ENCODE assay signal across 15 cellular contexts in the genomic region with DNA sequence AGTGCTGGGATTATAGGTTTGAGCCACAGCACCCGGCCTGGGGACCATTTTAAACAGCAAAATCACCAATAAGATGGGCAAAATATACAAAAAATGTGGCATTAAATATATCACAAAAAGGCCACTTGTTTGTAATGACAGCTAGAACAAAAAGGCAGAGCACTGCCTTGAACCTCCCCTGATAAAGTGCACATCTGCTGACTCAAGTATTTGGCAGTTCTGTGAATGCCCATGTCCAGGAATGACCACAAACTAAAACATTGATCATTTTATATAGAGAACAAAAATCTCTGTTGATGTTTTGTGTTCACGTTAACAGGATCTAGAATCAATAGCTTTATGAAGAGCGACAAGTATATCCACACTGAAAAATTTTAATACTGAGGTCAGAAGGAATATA. TPM values are rescaled to one million over a fixed set of nuclear protein-coding genes. Genes with fewer than 3 reads are reported as not detected.
A peak's percentile ranks its signal among the peaks of the same experiment; 100 is the strongest.
DNase-seq lines count a peak whose midpoint lies in the region; ATAC-seq, FAIRE-seq and TF ChIP-seq lines count a peak whose summit lies in the region.
"Had no signal": no experiment of that assay in that cellular context is flagged by ENCODE, and none has a peak within 500 bp of the region (broad histone marks: within the 10 kb centered on the region; RNA-seq: fewer than 3 reads in every experiment).

No MANE protein-coding gene starts in this region.

- TF ChIP-seq POLR2A in H54 (IDR thresholded peaks at IDR 0.05; ENCODE audit: low read depth, low read length): no peak

- peak; percentile 5 for DNase-seq in AG08395 (ENCODE audit: low spot score)
- DNase-seq in H54 (ENCODE audit: insufficient read length, low spot score): no peak
- DNase-seq in astrocyte of the hippocampus (ENCODE audit: low read depth, low spot score): peak; percentile 29
- no peak for DNase-seq in left lobe of liver (ENCODE audit: low spot score)
- no peak for DNase-seq in NCI-H2029 (lab: John Stamatoyannopoulos, UW)
- DNase-seq in upper lobe of right lung: no peak
- no peak for DNase-seq in dedifferentiated amniotic fluid mesenchymal stem cell (ENCODE audit: extremely low spot score)
- DNase-seq: ACHN, DMS 273 treated with DMSO at 0.1 percent for 48 hours, H7, MV-4-11, NCI-H146, NCI-H345, NCI-H526 treated with DMSO at 0.1 percent for 48 hours, OCI-M1 had no signal

- no peaks in the 10 kb centered on the region for H3K9me3 ChIP-seq in upper lobe of right lung

- peaks cover 8% of the 10 kb centered on the region for H3K4me1 ChIP-seq in upper lobe of right lung

- H3K27ac ChIP-seq in upper lobe of right lung: no peak overlapping the region

- H3K27me3 ChIP-seq in upper lobe of right lung: no peaks in the 10 kb centered on the region

- H3K36me3 ChIP-seq in upper lobe of right lung: peaks cover 15% of the 10 kb centered on the region

- intact Hi-C loops in upper lobe of right lung (cut with DNase I): no loop called here

- no peak for TF ChIP-seq CTCF in upper lobe of right lung (IDR thresholded peaks at IDR 0.05)

- FAIRE-seq in H54 (lab: Jason Lieb, UNC): peak; percentile 76

- ATAC-seq in left lobe of liver: peak; percentile 62
- ATAC-seq in upper lobe of right lung: no peak

- H3K4me3 ChIP-seq in upper lobe of right lung: no peak overlapping the region

RNA-seq across cellular contexts. Expression of gene HERC4, which starts 21.5 kb away (rescaled TPM):
- 21.5 TPM for total RNA-seq in left lobe of liver
- total RNA-seq in upper lobe of right lung: 55.1 TPM

RNA-seq across cellular contexts. Expression of gene MYPN, which starts 55.7 kb away (rescaled TPM):
- total RNA-seq in left lobe of liver (not detected), upper lobe of right lung (not detected)
- total RNA-seq: H7 had no signal

Comparison
In these comparisons a context has a peak if more than half of its experiments do, and no peak if none do; other contexts are left out.
1. DNase-seq: peak in AG08395 (single experiment) and astrocyte of the hippocampus (single experiment); none in H54 (single experiment), left lobe of liver (single experiment), NCI-H2029 (single experiment), upper lobe of right lung (single experiment) and dedifferentiated amniotic fluid mesenchymal stem cell (single experiment).